In genomic region chr4:3768842-3769641, GRCh38 we compare ENCODE assay signal across 22 cellular contexts. TPM values are rescaled to one million over a fixed set of nuclear protein-coding genes. Genes with fewer than 3 reads are reported as not detected.
DNase-seq lines count a peak whose midpoint lies in the region; ATAC-seq, FAIRE-seq and TF ChIP-seq lines count a peak whose summit lies in the region.
"Had no signal": no experiment of that assay in that cellular context is flagged by ENCODE, and none has a peak within 500 bp of the region (broad histone marks: within the 10 kb centered on the region; RNA-seq: fewer than 3 reads in every experiment).

No MANE protein-coding gene starts in this region.

- H3K4me3 ChIP-seq in BLaER1 (peak overlapping the region; percentile 49; the same call in 1 of the 2 replicates), NT2/D1 (ENCODE audit: insufficient read length, low read depth) (no peak overlapping the region), H1 (ENCODE audit: extremely low read depth in 1 of 4, insufficient read depth in 2 of 4, low read depth in 3 of 4, low read length in 4 of 4) (no peak overlapping the region), neural progenitor cell (no peak overlapping the region), smooth muscle cell (no peak overlapping the region)
- H3K4me3 ChIP-seq: HAP-1 had no signal

- no peak overlapping the region for H3K18ac ChIP-seq in H1 (ENCODE audit: extremely low read depth, low read length)

- H3K27ac ChIP-seq in BLaER1 (peak overlapping the region; percentile 53), H1 (ENCODE audit: low read depth, low read length) (no peak overlapping the region), neural progenitor cell (no peak overlapping the region), smooth muscle cell (ENCODE audit: low read depth) (no peak overlapping the region)
- H3K27ac ChIP-seq: C4-2B had no signal

- no peak overlapping the region for H2BK12ac ChIP-seq in H1 (ENCODE audit: low read depth, low read length)

- H4K5ac ChIP-seq in H1 (ENCODE audit: insufficient read length, low read depth, low read length): no peak overlapping the region

- WGBS in H1 (ENCODE audit: extremely low coverage in 1 of 2, insufficient coverage in 1 of 2, insufficient read length in 1 of 2, insufficient replicate concordance in 2 of 2, low coverage in 1 of 2, low lambda C conversion rate in 2 of 2, missing lambda C conversion rate in 1 of 2), 2 experiments: 82% methylated on average over 14 of the region's 14 CpGs; no CpG with 5 or more reads in 1 of the 2 experiments
- WGBS in smooth muscle cell (ENCODE audit: low lambda C conversion rate): 75% methylated on average over 13 of the region's 14 CpGs

- peak overlapping the region; percentile 24 for H3K4me3 Mint-ChIP-seq in neural progenitor cell
- no peak overlapping the region for H3K4me3 Mint-ChIP-seq in naive thymus-derived CD8-positive, alpha-beta T cell

- H3K4ac ChIP-seq in H1 (replicated peaks; ENCODE audit: insufficient read length, low read depth, low read length): no peak overlapping the region

- no peaks in the 10 kb centered on the region for H3K36me3 ChIP-seq in BLaER1
- H3K36me3 ChIP-seq in NT2/D1 (ENCODE audit: insufficient read depth, insufficient read length, low read length): peaks cover 4% of the 10 kb centered on the region
- no peaks in the 10 kb centered on the region for H3K36me3 ChIP-seq in H1 (ENCODE audit: control insufficient read depth in 2 of 4, insufficient read depth in 4 of 4, low read length in 3 of 4)
- H3K36me3 ChIP-seq in neural progenitor cell: no peaks in the 10 kb centered on the region
- H3K36me3 ChIP-seq in smooth muscle cell (ENCODE audit: low read depth): no peaks in the 10 kb centered on the region
- H3K36me3 ChIP-seq: HAP-1 had no signal

- H3K4me1 ChIP-seq in BLaER1 (peaks cover 86% of the 10 kb centered on the region), NT2/D1 (ENCODE audit: insufficient read depth, insufficient read length) (peaks cover 46% of the 10 kb centered on the region), H1 (replicated peaks in 1 of 4; ENCODE audit: control insufficient read depth in 3 of 4, insufficient read depth in 4 of 4, low read length in 3 of 4) (peaks cover 0 to 13% (median 7%) of the 10 kb centered on the region in 4 experiments; a peak in 5 of 7 replicates), neural progenitor cell (peaks cover 11% of the 10 kb centered on the region), smooth muscle cell (ENCODE audit: low read depth) (no peaks in the 10 kb centered on the region)
- H3K4me1 ChIP-seq: HAP-1 had no signal

- H3K23ac ChIP-seq in H1 (ENCODE audit: insufficient read length): no peak overlapping the region

- H3K56ac ChIP-seq in H1 (replicated peaks; ENCODE audit: insufficient read length, low read depth, low read length): no peak overlapping the region

- H3K14ac ChIP-seq in H1 (ENCODE audit: insufficient read length): no peak overlapping the region

- H4K91ac ChIP-seq in H1 (replicated peaks; ENCODE audit: insufficient read length, low read length): peak overlapping the region; percentile 54

- peaks cover 18% of the 10 kb centered on the region for H3K27me3 ChIP-seq in BLaER1
- peaks cover 18% of the 10 kb centered on the region for H3K27me3 ChIP-seq in NT2/D1 (ENCODE audit: insufficient read depth, insufficient read length)
- peaks cover 4 to 38% (median 26%) of the 10 kb centered on the region in 4 experiments for H3K27me3 ChIP-seq in H1 (replicated peaks in 1 of 4; ENCODE audit: control insufficient read depth in 3 of 4, extremely low read depth in 1 of 4, insufficient read depth in 3 of 4, low read length in 3 of 4)
- H3K27me3 ChIP-seq in neural progenitor cell: peaks cover 42% of the 10 kb centered on the region
- H3K27me3 ChIP-seq in smooth muscle cell (ENCODE audit: low read depth): peaks cover 29% of the 10 kb centered on the region

- no peak overlapping the region for H3K27ac Mint-ChIP-seq in neural progenitor cell
- no peak overlapping the region for H3K27ac Mint-ChIP-seq in naive thymus-derived CD8-positive, alpha-beta T cell

- H3K9me3 ChIP-seq in BLaER1: no peaks in the 10 kb centered on the region
- H3K9me3 ChIP-seq in NT2/D1 (ENCODE audit: insufficient read depth, low read length): peaks cover 4% of the 10 kb centered on the region; the same call in 1 of the 2 replicates
- H3K9me3 ChIP-seq in H1 (ENCODE audit: insufficient read depth in 2 of 2, low read depth in 1 of 2, low read length in 1 of 2): no peaks in the 10 kb centered on the region
- H3K9me3 ChIP-seq in neural progenitor cell (ENCODE audit: low read depth): no peaks in the 10 kb centered on the region
- no peaks in the 10 kb centered on the region for H3K9me3 ChIP-seq in smooth muscle cell (replicated peaks; ENCODE audit: low read depth)
- H3K9me3 ChIP-seq: HAP-1 had no signal

- H3F3A ChIP-seq in neural progenitor cell (ENCODE audit: low read depth) (peaks cover 25% of the 10 kb centered on the region), smooth muscle cell (ENCODE audit: low read depth) (no peaks in the 10 kb centered on the region)

- ATAC-seq in GM21526 (IDR thresholded peaks at IDR 0.05; ENCODE audit: low FRiP score, unreplicated experiment): no peak
- no peak for ATAC-seq in naive thymus-derived CD8-positive, alpha-beta T cell
- ATAC-seq: SK-N-SH treated with all-trans-retinoic acid at 6 μM for 48 hours had no signal

- no peak for TF ChIP-seq EP300 in H1 (IDR thresholded peaks at IDR 0.05; ENCODE audit: borderline replicate concordance in 1 of 2, low read depth in 2 of 2, low read length in 2 of 2)

- H3K4me1 Mint-ChIP-seq in neural progenitor cell: peaks cover 29% of the 10 kb centered on the region
- H3K4me1 Mint-ChIP-seq in naive thymus-derived CD8-positive, alpha-beta T cell: peaks cover 0 to 9% (median 4%) of the 10 kb centered on the region in 4 donors

- DNase-seq in NT2/D1 (ENCODE audit: low read depth, low spot score) (no peak), H1 (ENCODE audit: low read depth in 1 of 2, low spot score in 2 of 2) (no peak), neural progenitor cell (ENCODE audit: low spot score) (no peak), AML-193 (lab: John Stamatoyannopoulos, UW) (no peak), smooth muscle cell (lab: John Stamatoyannopoulos, UW; ENCODE audit: unreplicated experiment) (no peak)
- no peak for DNase-seq in naive thymus-derived CD8-positive, alpha-beta T cell
- DNase-seq: DMS79, MM.1S, NCI-H1092 treated with DMSO at 0.1 percent for 48 hours, NCI-H146, NCI-H2029 treated with DMSO at 0.1 percent for 48 hours, NCI-H2171, NCI-H526, Right ventricle myocardium superior had no signal

- H2BK20ac ChIP-seq in H1 (ENCODE audit: low read length): no peak overlapping the region

- POLR2A ChIA-PET in H1 (lab: Charles Lee; ENCODE audit: partially characterized antibody): interaction anchor here (1.1 to 1.4 kb wide), 3 partner anchors 11 to 24 kb away, joined by 3 read pairs; no protein-coding TSS in a partner anchor
- POLR2A ChIA-PET in naive thymus-derived CD8-positive, alpha-beta T cell (lab: Charles Lee): no interaction called here

- H4K20me1 ChIP-seq in BLaER1 (peaks cover 42% of the 10 kb centered on the region), H1 (replicated peaks in 1 of 2; ENCODE audit: control insufficient read depth in 1 of 2, insufficient read depth in 2 of 2, low read length in 2 of 2) (peaks cover 0 to 11% of the 10 kb centered on the region in 2 experiments), neural progenitor cell (ENCODE audit: low read depth) (peaks cover 19% of the 10 kb centered on the region), smooth muscle cell (ENCODE audit: low read depth) (no peaks in the 10 kb centered on the region)

- H3K79me1 ChIP-seq in H1 (ENCODE audit: low read depth, low read length): no peaks in the 10 kb centered on the region

- H3K9ac ChIP-seq in BLaER1: no peak overlapping the region; the same call in 1 of the 2 replicates
- peak overlapping the region; percentile 34 for H3K9ac ChIP-seq in NT2/D1 (ENCODE audit: insufficient read length, low read depth)
- H3K9ac ChIP-seq in H1 (replicated peaks in 1 of 4; ENCODE audit: extremely low read depth in 1 of 4, low read depth in 3 of 4, low read length in 3 of 4): no peak overlapping the region
- H3K9ac ChIP-seq in neural progenitor cell: no peak overlapping the region
- H3K9ac ChIP-seq in smooth muscle cell (ENCODE audit: low read depth): no peak overlapping the region

- TF ChIP-seq POLR2A in H1 (IDR thresholded peaks at IDR 0.05; ENCODE audit: control extremely low read depth in 1 of 2, low read depth in 2 of 2, low read length in 2 of 2): no peak

- no peaks in the 10 kb centered on the region for H3K79me2 ChIP-seq in H1 (ENCODE audit: control insufficient read depth in 1 of 2, insufficient read depth in 2 of 2, low read length in 2 of 2)
- H3K79me2 ChIP-seq in neural progenitor cell (ENCODE audit: low read depth): no peaks in the 10 kb centered on the region
- no peaks in the 10 kb centered on the region for H3K79me2 ChIP-seq in smooth muscle cell (ENCODE audit: low read depth)

- peak overlapping the region; percentile 96 for H3K4me2 ChIP-seq in BLaER1
- H3K4me2 ChIP-seq in H1 (ENCODE audit: insufficient read depth in 1 of 2, low read depth in 2 of 2, low read length in 2 of 2): no peak overlapping the region
- H3K4me2 ChIP-seq in neural progenitor cell: no peak overlapping the region
- H3K4me2 ChIP-seq in smooth muscle cell: no peak overlapping the region

- no peak overlapping the region for H2BK5ac ChIP-seq in H1 (ENCODE audit: low read depth, low read length)

- H2BK120ac ChIP-seq in H1 (replicated peaks; ENCODE audit: low read depth, low read length): no peak overlapping the region

- H2BK15ac ChIP-seq in H1 (ENCODE audit: low read length): 0 out of 2 replicates have a peak overlapping the region, but pooled peaks have one; percentile 65

- H2AK5ac ChIP-seq in H1 (ENCODE audit: low read depth, low read length): no peak overlapping the region

- peaks cover 26% of the 10 kb centered on the region for H3K27me3 Mint-ChIP-seq in neural progenitor cell (ENCODE audit: insufficient read depth, low read depth)
- peaks cover 3 to 50% (median 13%) of the 10 kb centered on the region in 5 donors for H3K27me3 Mint-ChIP-seq in naive thymus-derived CD8-positive, alpha-beta T cell

- TF ChIP-seq RAD21 in H1 (IDR thresholded peaks at IDR 0.05 in 1 of 2, conservative IDR thresholded peaks at IDR 0.05 in 1 of 2; ENCODE audit: low read depth in 2 of 2, low read length in 2 of 2): no peak

- CTCF ChIA-PET in H1 (lab: Charles Lee; ENCODE audit: partially characterized antibody): interaction anchor here (0.7 to 12.1 kb wide), 11 partner anchors 10 to 112 kb away, joined by 3 to 110 read pairs (median 8); no protein-coding TSS in a partner anchor

- TF ChIP-seq CTCF in H1 (IDR thresholded peaks at IDR 0.05; ENCODE audit: control extremely low read depth in 1 of 3, insufficient read depth in 1 of 3, low read depth in 1 of 3, low read length in 3 of 3) (no peak), neural progenitor cell (IDR thresholded peaks at IDR 0.05) (no peak), smooth muscle cell (IDR thresholded peaks at IDR 0.05; ENCODE audit: borderline replicate concordance, insufficient read depth, poor library complexity, severe bottlenecking) (no peak)

- FAIRE-seq in H1 (lab: Jason Lieb, UNC): no peak
- FAIRE-seq: A204.1, G401.6, RCC 7860 had no signal

- H2AFZ ChIP-seq in H1 (ENCODE audit: low read length) (no peak overlapping the region), neural progenitor cell (replicated peaks) (no peak overlapping the region), smooth muscle cell (ENCODE audit: low read depth) (no peak overlapping the region)

- no peak overlapping the region; the same call in 1 of the 2 replicates for H4K8ac ChIP-seq in H1 (ENCODE audit: extremely low read depth, insufficient read depth, low read length)

- H3K36me3 Mint-ChIP-seq in neural progenitor cell: no peaks in the 10 kb centered on the region
- peaks cover 0 to 7% (median 0%) of the 10 kb centered on the region in 3 donors for H3K36me3 Mint-ChIP-seq in naive thymus-derived CD8-positive, alpha-beta T cell

- no peaks in the 10 kb centered on the region for H3K9me3 Mint-ChIP-seq in neural progenitor cell
- H3K9me3 Mint-ChIP-seq in naive thymus-derived CD8-positive, alpha-beta T cell: peaks cover 0 to 2% (median 0%) of the 10 kb centered on the region in 9 donors

- H3K23me2 ChIP-seq in H1 (ENCODE audit: low read depth, low read length): peaks cover 8% of the 10 kb centered on the region; the same call in 1 of the 2 replicates

RNA-seq across cellular contexts. Expression of gene ADRA2C, which starts 2.9 kb away (rescaled TPM):
- total RNA-seq in H1 (2021; fragmentation: NEBNext Ultra II Directional; extraction: Animal tissue kit (Norgen Biotek cat#: 25700)): 13.8 and 14.8 TPM in 2 replicates
- polyA plus RNA-seq in H1 (2011; rRNA removed) (14.6 and 27.3 TPM in 2 replicates), smooth muscle cell (0.53 and 1.5 TPM in 2 replicates)
- polyA plus RNA-seq in H1 (2011; cell fraction: cytosol; rRNA removed): 15.1 TPM
- 35.4 TPM for polyA plus RNA-seq in H1 (2011; cell fraction: nucleus; rRNA removed)
- polyA plus RNA-seq in H1 (2012, experiment 1 of 2): 4.8 to 12.3 TPM (median 11.4 TPM) in 4 replicates
- polyA plus RNA-seq in H1 (2012, experiment 2 of 2): 5.9 TPM
- polyA plus RNA-seq in H1 (2013, experiment 1 of 2): 9.6 TPM
- polyA plus RNA-seq in H1 (2013, experiment 2 of 2): 8.5 TPM
- 10.0 and 12.3 TPM in 2 replicates for polyA minus RNA-seq in H1 (2011; rRNA and poly(A)+ RNA removed)
- polyA minus RNA-seq in H1 (2011; cell fraction: cytosol; rRNA and poly(A)+ RNA removed): 11.6 TPM
- 16.3 TPM for polyA minus RNA-seq in H1 (2011; cell fraction: nucleus; rRNA and poly(A)+ RNA removed)
- total RNA-seq in neural progenitor cell (ENCODE audit: low replicate concordance) (2.5 and 12.9 TPM in 2 replicates), smooth muscle cell (1.6 and 1.7 TPM in 2 replicates)
- not detected for total RNA-seq in naive thymus-derived CD8-positive, alpha-beta T cell
- polyA plus RNA-seq in naive thymus-derived CD8-positive, alpha-beta T cell: not detected
